Comparison of ENCODE assay signal across 8 cellular contexts in genomic region chr10:103696411-103697145, GRCh38.
DNase-seq lines count a peak whose midpoint lies in the region; ATAC-seq and TF ChIP-seq lines count a peak whose summit lies in the region.

No MANE protein-coding gene starts in this region.

- peaks cover 0 to 3% of the 10 kb centered on the region in 2 donors for H3K27me3 Mint-ChIP-seq in T-cell

- H3K27ac Mint-ChIP-seq in T-cell, result peak overlapping the region; percentile 35 to 37

- peaks cover 5 to 24% of the 10 kb centered on the region in 2 donors for H3K4me1 ChIP-seq in adrenal gland (replicated peaks in 1 of 2)

- peaks cover 19 to 38% (median 29%) of the 10 kb centered on the region in 3 donors for H3K4me1 Mint-ChIP-seq in T-cell

- 19 to 42% (median 32%) methylated on average over 7 to 10 of the region's 10 CpGs for WGBS in adrenal gland, 4 donors

- peak overlapping the region; percentile 31 to 52 (median 39) for H3K4me3 Mint-ChIP-seq in T-cell

- DNase-seq in AG04449 (ENCODE audit: low read depth, low spot score) (peak; percentile 75), T-cell (peak in 33 of 34 experiments; percentile 6 to 63 (median 41)), adrenal gland (peak in 6 of 7 donors; percentile 59 to 77 (median 62)), iPS DF 4.7 (ENCODE audit: extremely low read depth, low spot score) (peak; percentile 41)
- DNase-seq in stimulated activated CD4-positive, alpha-beta T cell treated with anti-CD3 and anti-CD28 coated beads, Interleukin-4, amount 100 ng/mL, for 1 hour, result peak; percentile 71

- intact Hi-C loops in adrenal gland (cut with DNase I), result no loop called here

- peak overlapping the region in 2 of 5 donors; percentile 47 to 76 for H3K27ac ChIP-seq in adrenal gland

- peak; percentile 68 for TF ChIP-seq CTCF in AG04449 (IDR thresholded peaks at IDR 0.05; ENCODE audit: insufficient read depth, low read length, missing control alignments)
- TF ChIP-seq CTCF in adrenal gland (IDR thresholded peaks at IDR 0.05), result peak in 3 of 6 experiments; percentile 27 to 31 (median 28)

- no peaks in the 10 kb centered on the region for H3K9me3 Mint-ChIP-seq in T-cell

- no peak for TF ChIP-seq POLR2A in adrenal gland (IDR thresholded peaks at IDR 0.05)

- no peaks in the 10 kb centered on the region for H3K36me3 ChIP-seq in adrenal gland (replicated peaks in 1 of 2)

- no peaks in the 10 kb centered on the region for H3K9me3 ChIP-seq in adrenal gland (replicated peaks in 1 of 3)

- no peaks in the 10 kb centered on the region for H3K36me3 Mint-ChIP-seq in T-cell

- H3K27me3 ChIP-seq in adrenal gland, result no peaks in the 10 kb centered on the region

- CTCF ChIA-PET in AG04449 (lab: Yijun Ruan, JAX) (interaction anchor here (0.7 to 7.6 kb wide), 12 partner anchors 11 to 189 kb away, joined by 3 to 81 read pairs (median 3); no protein-coding TSS in a partner anchor), T-cell (lab: Charles Lee) (interaction anchor here (0.5 to 1.0 kb wide), 2 partner anchors 18 to 197 kb away, joined by 4 to 9 read pairs; no protein-coding TSS in a partner anchor)

- POLR2A ChIA-PET in AG04449 (lab: Yijun Ruan, JAX), result interaction anchor here (0.6 to 1.3 kb wide), 7 partner anchors 10 to 51 kb away, joined by 3 to 7 read pairs (median 4); no protein-coding TSS in a partner anchor
- POLR2A ChIA-PET in T-cell (lab: Charles Lee), result no interaction called here

- H3K4me3 ChIP-seq in AG04449 (ENCODE audit: low read depth, low read length) (no peak overlapping the region), adrenal gland (no peak overlapping the region)

- ATAC-seq in GM18909 (IDR thresholded peaks at IDR 0.05; ENCODE audit: poor library complexity, unreplicated experiment) (peak; percentile 45), HG03460 (IDR thresholded peaks at IDR 0.05; ENCODE audit: unreplicated experiment) (peak; percentile 25), T-cell (replicated peaks in 1 of 4) (peak; percentile 62 to 74 (median 69)), GM21390 (IDR thresholded peaks at IDR 0.05; ENCODE audit: unreplicated experiment) (no peak)
